8 cellular contexts compared by ENCODE assay signal in genomic region chr5:142548739-142549275, GRCh38.
A peak's percentile ranks its signal among the peaks of the same experiment; 100 is the strongest.
DNase-seq lines count a peak whose midpoint lies in the region; ATAC-seq, FAIRE-seq and TF ChIP-seq lines count a peak whose summit lies in the region.

No MANE protein-coding gene starts in this region.

- H3K4me1 ChIP-seq in Caco-2 = peaks cover 8% of the 10 kb centered on the region
- H3K4me1 ChIP-seq in HEK293 (ENCODE audit: control insufficient read depth, insufficient read depth, low read length) = peaks cover 2% of the 10 kb centered on the region; the same call in 1 of the 2 replicates
- peaks cover 25 to 36% (median 29%) of the 10 kb centered on the region in 4 donors for H3K4me1 ChIP-seq in esophagus muscularis mucosa

- TF ChIP-seq EP300 in esophagus muscularis mucosa (IDR thresholded peaks at IDR 0.05) = no peak

- intact Hi-C loops in Caco-2 (cut with micrococcal nuclease; ENCODE audit: unreplicated experiment) = loop anchor here (1.0 to 10.0 kb wide), 9 partner anchors 42 to 554 kb away; partner anchors contain the start of gene SPRY4
- intact Hi-C loops in esophagus muscularis mucosa (cut with DNase I) = loop anchor here (1.0 to 10.0 kb wide), 4 partner anchors 106 to 398 kb away; partner anchors contain the start of gene SPRY4

- H3K4me3 ChIP-seq in Caco-2 (ENCODE audit: low read depth, low read length) = no peak overlapping the region
- no peak overlapping the region for H3K4me3 ChIP-seq in HEK293 (ENCODE audit: low read depth, low read length)
- no peak overlapping the region for H3K4me3 ChIP-seq in esophagus muscularis mucosa

- CTCF ChIA-PET in Caco-2 (lab: Charles Lee) (interaction anchor here (0.6 to 2.0 kb wide), 12 partner anchors 113 to 397 kb away, joined by 3 to 7 read pairs (median 3); no protein-coding TSS in a partner anchor), HEK293 (lab: Yijun Ruan, JAX) (interaction anchor here (0.5 to 4.3 kb wide), 52 partner anchors 10 to 1565 kb away, joined by 3 to 34 read pairs (median 4); partner anchors contain the start of gene SPRY4)

- no peak overlapping the region for H3K4me3 Mint-ChIP-seq in Caco-2 (ENCODE audit: unreplicated experiment)

- H3K9me3 ChIP-seq in Caco-2 (no peaks in the 10 kb centered on the region), HEK293 (ENCODE audit: control insufficient read depth, insufficient read depth, low read depth, low read length) (no peaks in the 10 kb centered on the region), esophagus muscularis mucosa (no peaks in the 10 kb centered on the region)

- no TSS peak for BruUV-seq in Caco-2 (replicated peaks; lab: Mats Ljungman, UMichigan)

- H3K4me1 Mint-ChIP-seq in Caco-2 (ENCODE audit: low read depth, unreplicated experiment) = peaks cover 24% of the 10 kb centered on the region

- POLR2A ChIA-PET in Caco-2 (lab: Charles Lee) (no interaction called here), HEK293 (lab: Yijun Ruan, JAX) (interaction anchor here (0.5 kb wide), 1 partner anchor 558 kb away, joined by 4 read pairs; no protein-coding TSS in a partner anchor)

- H3K36me3 ChIP-seq in Caco-2 (ENCODE audit: control insufficient read depth, insufficient read depth, low read length) (no peaks in the 10 kb centered on the region), HEK293 (ENCODE audit: control insufficient read depth in 2 of 2, insufficient read depth in 1 of 2, low read length in 2 of 2) (no peaks in the 10 kb centered on the region), esophagus muscularis mucosa (no peaks in the 10 kb centered on the region)

- peak; percentile 81 to 86 for DNase-seq in Caco-2
- peak; percentile 94 for DNase-seq in NCI-H460 (ENCODE audit: extremely low read depth, low read depth)
- DNase-seq in activated CD4-positive, alpha-beta T cell treated with anti-CD3 and anti-CD28 coated beads, Interleukin-2, amount 50 U/mL, for 4 hours = peak; percentile 12 to 20
- no peak for DNase-seq in esophagus muscularis mucosa (ENCODE audit: extremely low spot score)
- peak; percentile 93 for DNase-seq in myocyte (ENCODE audit: low read depth)
- peak; percentile 76 for DNase-seq in urothelium cell line (ENCODE audit: low spot score)

- H3K27me3 ChIP-seq in Caco-2 (replicated peaks; ENCODE audit: control insufficient read depth, insufficient read depth, low read length) (no peaks in the 10 kb centered on the region; the same call in 1 of the 2 replicates), esophagus muscularis mucosa (no peaks in the 10 kb centered on the region)

- no peak for TF ChIP-seq POLR2A in esophagus muscularis mucosa (IDR thresholded peaks at IDR 0.05; ENCODE audit: low read depth)

- no peak overlapping the region for H3K27ac Mint-ChIP-seq in Caco-2 (ENCODE audit: unreplicated experiment)

- H3K9me3 Mint-ChIP-seq in Caco-2 (ENCODE audit: unreplicated experiment) = no peaks in the 10 kb centered on the region

- FAIRE-seq in urothelium cell line (lab: Jason Lieb, UNC) = no peak

- H3K27ac ChIP-seq in HEK293 (ENCODE audit: extremely low read depth, low read depth, low read length) (no peak overlapping the region), esophagus muscularis mucosa (replicated peaks in 1 of 4) (peak overlapping the region in 2 of 4 donors; percentile 1 to 46)

- no peak for ATAC-seq in HG03571 (IDR thresholded peaks at IDR 0.05; ENCODE audit: unreplicated experiment)

- WGBS in esophagus muscularis mucosa = 5% methylated on average over 5 of the region's 5 CpGs

- no peaks in the 10 kb centered on the region for H3K27me3 Mint-ChIP-seq in Caco-2 (ENCODE audit: insufficient read depth, unreplicated experiment)

- H3K36me3 Mint-ChIP-seq in Caco-2 (ENCODE audit: insufficient read depth, unreplicated experiment) = no peaks in the 10 kb centered on the region

- TF ChIP-seq CTCF in Caco-2 (IDR thresholded peaks at IDR 0.05; ENCODE audit: insufficient read depth in 1 of 2, low read depth in 1 of 2, low read length in 1 of 2, severe bottlenecking in 1 of 2, unreplicated experiment in 1 of 2) (peak; percentile 87 to 90), HEK293 (tag by site-specific recombination; IDR thresholded peaks at IDR 0.05) (peak; percentile 95), esophagus muscularis mucosa (IDR thresholded peaks at IDR 0.05) (peak; percentile 81 to 92 (median 84))

TF ChIP-seq in HEK293, 187 proteins besides CTCF, POLR2A, EP300 and RAD21 (continues in another document):
- TF ChIP-seq ZNF449 (tag by site-specific recombination; IDR thresholded peaks at IDR 0.05) (no peak), ZNF341 (tag by site-specific recombination; IDR thresholded peaks at IDR 0.05; ENCODE audit: low read depth) (no peak), ZNF112 (tag by site-specific recombination; IDR thresholded peaks at IDR 0.05) (no peak), GLIS1 (tag by site-specific recombination; IDR thresholded peaks at IDR 0.05) (peak; percentile 30; the same call in 1 of the 2 replicates), OVOL3 (tag by site-specific recombination; IDR thresholded peaks at IDR 0.05) (no peak), TRIM28 (IDR thresholded peaks at IDR 0.05; ENCODE audit: borderline replicate concordance, low read length) (no peak), ZNF335 (tag by site-specific recombination; conservative IDR thresholded peaks at IDR 0.05) (peak; percentile 44; the same call in 1 of the 2 replicates), SP3 (tag by site-specific recombination; IDR thresholded peaks at IDR 0.05) (no peak), ZNF660 (tag by site-specific recombination; IDR thresholded peaks at IDR 0.05) (peak; percentile 69), PRDM1 (tag by site-specific recombination; IDR thresholded peaks at IDR 0.05) (no peak), ZBTB17 (tag by site-specific recombination; IDR thresholded peaks at IDR 0.05) (peak; percentile 75), BCL11A (tag by site-specific recombination; IDR thresholded peaks at IDR 0.05; ENCODE audit: low read depth) (no peak)
- TF ChIP-seq, protein P1, sequence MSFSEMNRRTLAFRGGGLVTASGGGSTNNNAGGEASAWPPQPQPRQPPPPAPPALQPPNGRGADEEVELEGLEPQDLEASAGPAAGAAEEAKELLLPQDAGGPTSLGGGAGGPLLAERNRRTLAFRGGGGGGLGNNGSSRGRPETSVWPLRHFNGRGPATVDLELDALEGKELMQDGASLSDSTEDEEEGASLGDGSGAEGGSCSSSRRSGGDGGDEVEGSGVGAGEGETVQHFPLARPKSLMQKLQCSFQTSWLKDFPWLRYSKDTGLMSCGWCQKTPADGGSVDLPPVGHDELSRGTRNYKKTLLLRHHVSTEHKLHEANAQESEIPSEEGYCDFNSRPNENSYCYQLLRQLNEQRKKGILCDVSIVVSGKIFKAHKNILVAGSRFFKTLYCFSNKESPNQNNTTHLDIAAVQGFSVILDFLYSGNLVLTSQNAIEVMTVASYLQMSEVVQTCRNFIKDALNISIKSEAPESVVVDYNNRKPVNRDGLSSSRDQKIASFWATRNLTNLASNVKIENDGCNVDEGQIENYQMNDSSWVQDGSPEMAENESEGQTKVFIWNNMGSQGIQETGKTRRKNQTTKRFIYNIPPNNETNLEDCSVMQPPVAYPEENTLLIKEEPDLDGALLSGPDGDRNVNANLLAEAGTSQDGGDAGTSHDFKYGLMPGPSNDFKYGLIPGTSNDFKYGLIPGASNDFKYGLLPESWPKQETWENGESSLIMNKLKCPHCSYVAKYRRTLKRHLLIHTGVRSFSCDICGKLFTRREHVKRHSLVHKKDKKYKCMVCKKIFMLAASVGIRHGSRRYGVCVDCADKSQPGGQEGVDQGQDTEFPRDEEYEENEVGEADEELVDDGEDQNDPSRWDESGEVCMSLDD (tag by site-specific recombination; IDR thresholded peaks at IDR 0.05) = no peak
- TF ChIP-seq, protein P2, sequence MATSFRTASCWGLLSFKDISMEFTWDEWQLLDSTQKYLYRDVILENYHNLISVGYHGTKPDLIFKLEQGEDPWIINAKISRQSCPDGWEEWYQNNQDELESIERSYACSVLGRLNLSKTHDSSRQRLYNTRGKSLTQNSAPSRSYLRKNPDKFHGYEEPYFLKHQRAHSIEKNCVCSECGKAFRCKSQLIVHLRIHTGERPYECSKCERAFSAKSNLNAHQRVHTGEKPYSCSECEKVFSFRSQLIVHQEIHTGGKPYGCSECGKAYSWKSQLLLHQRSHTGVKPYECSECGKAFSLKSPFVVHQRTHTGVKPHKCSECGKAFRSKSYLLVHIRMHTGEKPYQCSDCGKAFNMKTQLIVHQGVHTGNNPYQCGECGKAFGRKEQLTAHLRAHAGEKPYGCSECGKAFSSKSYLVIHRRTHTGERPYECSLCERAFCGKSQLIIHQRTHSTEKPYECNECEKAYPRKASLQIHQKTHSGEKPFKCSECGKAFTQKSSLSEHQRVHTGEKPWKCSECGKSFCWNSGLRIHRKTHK (tag by site-specific recombination; IDR thresholded peaks at IDR 0.05) = no peak
- TF ChIP-seq, protein P3, sequence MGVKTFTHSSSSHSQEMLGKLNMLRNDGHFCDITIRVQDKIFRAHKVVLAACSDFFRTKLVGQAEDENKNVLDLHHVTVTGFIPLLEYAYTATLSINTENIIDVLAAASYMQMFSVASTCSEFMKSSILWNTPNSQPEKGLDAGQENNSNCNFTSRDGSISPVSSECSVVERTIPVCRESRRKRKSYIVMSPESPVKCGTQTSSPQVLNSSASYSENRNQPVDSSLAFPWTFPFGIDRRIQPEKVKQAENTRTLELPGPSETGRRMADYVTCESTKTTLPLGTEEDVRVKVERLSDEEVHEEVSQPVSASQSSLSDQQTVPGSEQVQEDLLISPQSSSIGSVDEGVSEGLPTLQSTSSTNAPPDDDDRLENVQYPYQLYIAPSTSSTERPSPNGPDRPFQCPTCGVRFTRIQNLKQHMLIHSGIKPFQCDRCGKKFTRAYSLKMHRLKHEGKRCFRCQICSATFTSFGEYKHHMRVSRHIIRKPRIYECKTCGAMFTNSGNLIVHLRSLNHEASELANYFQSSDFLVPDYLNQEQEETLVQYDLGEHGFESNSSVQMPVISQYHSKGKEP (tag by site-specific recombination; IDR thresholded peaks at IDR 0.05) = peak; percentile 22; the same call in 1 of the 2 replicates
